In genomic region chr14:100902792-100903191, GRCh38 we compare ENCODE assay signal across 30 cellular contexts. TPM values are rescaled to one million over a fixed set of nuclear protein-coding genes. Genes with fewer than 3 reads are reported as not detected.
DNase-seq lines count a peak whose midpoint lies in the region; ATAC-seq, FAIRE-seq and TF ChIP-seq lines count a peak whose summit lies in the region.
"Had no signal": no experiment of that assay in that cellular context is flagged by ENCODE, and none has a peak within 500 bp of the region (broad histone marks: within the 10 kb centered on the region; RNA-seq: fewer than 3 reads in every experiment).

No MANE protein-coding gene starts in this region.

- no peak for TF ChIP-seq CTCF in nephron progenitor cell (IDR thresholded peaks at IDR 0.05)
- no peak for TF ChIP-seq CTCF in testis (IDR thresholded peaks at IDR 0.05)

- no peaks in the 10 kb centered on the region for H3K4me1 Mint-ChIP-seq in activated T-cell treated with anti-CD3 and anti-CD28 coated beads, Interleukin-2, amount 50 U/mL, for 24 hours (ENCODE audit: low read depth)
- H3K4me1 Mint-ChIP-seq in activated T-cell treated with anti-CD3 and anti-CD28 coated beads, Interleukin-2, amount 50 U/mL, for 4 hours (ENCODE audit: low read depth): no peaks in the 10 kb centered on the region
- peaks cover 75% of the 10 kb centered on the region for H3K4me1 Mint-ChIP-seq in nephron progenitor cell

- no peak for ATAC-seq in activated T-cell treated with anti-CD3 and anti-CD28 coated beads, Interleukin-2, amount 50 U/mL, for 4 hours
- no peak for ATAC-seq in GM21717 (IDR thresholded peaks at IDR 0.05; ENCODE audit: unreplicated experiment)
- ATAC-seq: effector memory CD8-positive, alpha-beta T cell; right cardiac atrium had no signal

- no peak overlapping the region for H3K27ac Mint-ChIP-seq in activated T-cell treated with anti-CD3 and anti-CD28 coated beads, Interleukin-2, amount 50 U/mL, for 24 hours
- H3K27ac Mint-ChIP-seq in nephron progenitor cell: no peak overlapping the region
- H3K27ac Mint-ChIP-seq: stimulated activated naive CD8-positive, alpha-beta T cell treated with anti-CD3 and anti-CD28 coated beads, Interleukin-15, Interleukin-2, amounts not matched to agents 100 ng/mL and 50 ng/mL, for 24 hours had no signal

- H3K27ac ChIP-seq in ectodermal cell (ENCODE audit: insufficient read depth, low read depth, low read length, poor library complexity, severe bottlenecking): peak overlapping the region; percentile 29
- H3K27ac ChIP-seq in testis: no peak overlapping the region
- H3K27ac ChIP-seq: brain microvascular endothelial cell, Peyer's patch, tibial artery had no signal

- H3K36me3 Mint-ChIP-seq in activated T-cell treated with anti-CD3 and anti-CD28 coated beads, Interleukin-2, amount 50 U/mL, for 24 hours (ENCODE audit: low read depth): no peaks in the 10 kb centered on the region
- no peaks in the 10 kb centered on the region for H3K36me3 Mint-ChIP-seq in activated T-cell treated with anti-CD3 and anti-CD28 coated beads, Interleukin-2, amount 50 U/mL, for 4 hours (ENCODE audit: insufficient read depth)
- H3K36me3 Mint-ChIP-seq in nephron progenitor cell (ENCODE audit: low read depth): no peaks in the 10 kb centered on the region

- peaks cover 83% of the 10 kb centered on the region for H3K27me3 Mint-ChIP-seq in activated T-cell treated with anti-CD3 and anti-CD28 coated beads, Interleukin-2, amount 50 U/mL, for 24 hours
- H3K27me3 Mint-ChIP-seq in activated T-cell treated with anti-CD3 and anti-CD28 coated beads, Interleukin-2, amount 50 U/mL, for 4 hours (ENCODE audit: low read depth): peaks cover 59% of the 10 kb centered on the region
- peaks cover 65% of the 10 kb centered on the region for H3K27me3 Mint-ChIP-seq in nephron progenitor cell (ENCODE audit: low read depth, poor library complexity)

- H3K27me3 ChIP-seq in ectodermal cell (ENCODE audit: control insufficient read depth, insufficient read depth, low read length, poor library complexity, severe bottlenecking) (peaks cover 4% of the 10 kb centered on the region), testis (no peaks in the 10 kb centered on the region)
- H3K27me3 ChIP-seq: Peyer's patch had no signal

- peak; percentile 9 for DNase-seq in activated T-cell treated with anti-CD3 and anti-CD28 coated beads, Interleukin-2, amount 50 U/mL, for 24 hours
- DNase-seq in activated T-cell treated with anti-CD3 and anti-CD28 coated beads, Interleukin-2, amount 50 U/mL, for 4 hours: no peak
- DNase-seq in nephron progenitor cell: no peak
- DNase-seq in testis: peak; percentile 10
- DNase-seq in GF-D8 (lab: John Stamatoyannopoulos, UW): no peak
- no peak for DNase-seq in frontal cortex (ENCODE audit: low spot score in 2 of 2)
- DNase-seq: activated T-cell treated with anti-CD3 and anti-CD28 coated beads, Interleukin-2, amount 50 U/mL, for 1 hour; AML-193; brain microvascular endothelial cell; DMS153; effector memory CD8-positive, alpha-beta T cell; foreskin melanocyte; hippocampal formation; kidney; MM.1S; NCI-H1436; NCI-H2107; NK-92 treated with Interleukin-12 subunit alpha and Interleukin-12 subunit beta, amount 100 ng/mL, for 24 hours; Peyer's patch; right cardiac atrium; T-helper 1 cell had no signal

- TF ChIP-seq POLR2A in testis (IDR thresholded peaks at IDR 0.05): no peak

- no peaks in the 10 kb centered on the region for H3K9me3 ChIP-seq in ectodermal cell (ENCODE audit: control insufficient read depth, low read length)
- no peaks in the 10 kb centered on the region for H3K9me3 ChIP-seq in testis
- H3K9me3 ChIP-seq: Peyer's patch, tibial artery had no signal

- H3K4me1 ChIP-seq in ectodermal cell (ENCODE audit: control insufficient read depth, insufficient read depth, low read length) (peaks cover 53% of the 10 kb centered on the region), testis (peaks cover 24% of the 10 kb centered on the region)

- H3K36me3 ChIP-seq in ectodermal cell (ENCODE audit: control insufficient read depth, insufficient read depth, low read length) (no peaks in the 10 kb centered on the region), testis (ENCODE audit: low read depth, missing control alignments) (no peaks in the 10 kb centered on the region)
- H3K36me3 ChIP-seq: Peyer's patch had no signal

- no peaks in the 10 kb centered on the region for H3K9me3 Mint-ChIP-seq in activated T-cell treated with anti-CD3 and anti-CD28 coated beads, Interleukin-2, amount 50 U/mL, for 24 hours
- H3K9me3 Mint-ChIP-seq in activated T-cell treated with anti-CD3 and anti-CD28 coated beads, Interleukin-2, amount 50 U/mL, for 4 hours: no peaks in the 10 kb centered on the region
- H3K9me3 Mint-ChIP-seq in nephron progenitor cell: peaks cover 3% of the 10 kb centered on the region
- H3K9me3 Mint-ChIP-seq: effector memory CD8-positive, alpha-beta T cell; stimulated activated naive CD8-positive, alpha-beta T cell treated with anti-CD3 and anti-CD28 coated beads, Interleukin-15, Interleukin-2, amounts not matched to agents 100 ng/mL and 50 ng/mL, for 24 hours had no signal

- H3K4me3 Mint-ChIP-seq in activated T-cell treated with anti-CD3 and anti-CD28 coated beads, Interleukin-2, amount 50 U/mL, for 24 hours: no peak overlapping the region
- H3K4me3 Mint-ChIP-seq in activated T-cell treated with anti-CD3 and anti-CD28 coated beads, Interleukin-2, amount 50 U/mL, for 4 hours: no peak overlapping the region
- H3K4me3 Mint-ChIP-seq in nephron progenitor cell: peak overlapping the region; percentile 62
- H3K4me3 Mint-ChIP-seq: effector memory CD8-positive, alpha-beta T cell; stimulated activated naive CD8-positive, alpha-beta T cell treated with anti-CD3 and anti-CD28 coated beads, Interleukin-15, Interleukin-2, amounts not matched to agents 100 ng/mL and 50 ng/mL, for 24 hours had no signal

- H3K4me3 ChIP-seq in ectodermal cell (ENCODE audit: insufficient read depth, low read depth, low read length) (no peak overlapping the region), testis (no peak overlapping the region)
- H3K4me3 ChIP-seq: K562, Peyer's patch, tibial artery had no signal

- 43 to 44% methylated on average over 10 of the region's 10 CpGs for WGBS in ectodermal cell, 2 experiments
- WGBS in testis, 2 donors: 88 to 89% methylated on average over 10 of the region's 10 CpGs

- intact Hi-C loops in testis (cut with DNase I; ENCODE audit: low total_unique reads): no loop called here

- no peak for FAIRE-seq in frontal cortex (lab: Jason Lieb, UNC)
- FAIRE-seq: K562, kidney, TTC549 had no signal

RNA-seq across cellular contexts. Expression of gene RTL1, which starts 0.7 kb away (rescaled TPM):
- not detected for total RNA-seq in activated T-cell treated with anti-CD3 and anti-CD28 coated beads, Interleukin-2, amount 50 U/mL, for 4 hours
- polyA plus RNA-seq in ectodermal cell (2013, experiment 1 of 4): 1.2 TPM
- 1.0 TPM for polyA plus RNA-seq in ectodermal cell (2013, experiment 2 of 4)
- 0.69 TPM for polyA plus RNA-seq in ectodermal cell (2013, experiment 3 of 4)
- 0.97 TPM for polyA plus RNA-seq in ectodermal cell (2013, experiment 4 of 4)
- total RNA-seq in testis (1 to 10 TPM in 1 of 2 donors, under 1 TPM in 1; 0.94 to 1.2 TPM), frontal cortex (not detected)
- polyA plus RNA-seq in testis (ENCODE audit: insufficient read depth, low read depth, low replicate concordance): 0.34 TPM
- total RNA-seq: esophagus mucosa, G401, K562, kidney, osteocyte, Peyer's patch, right cardiac atrium had no signal
- polyA plus RNA-seq: K562 had no signal

Comparison
In these comparisons a context has a peak if more than half of its experiments do, and no peak if none do; other contexts are left out.
1. DNase-seq: peak in activated T-cell treated with anti-CD3 and anti-CD28 coated beads, Interleukin-2, amount 50 U/mL, for 24 hours (single experiment) and testis (single experiment); none in activated T-cell treated with anti-CD3 and anti-CD28 coated beads, Interleukin-2, amount 50 U/mL, for 4 hours (single experiment), nephron progenitor cell (single experiment), GF-D8 (single experiment) and frontal cortex (0 of 2).